ENCODE assay signal across 19 cellular contexts in the genomic region with DNA sequence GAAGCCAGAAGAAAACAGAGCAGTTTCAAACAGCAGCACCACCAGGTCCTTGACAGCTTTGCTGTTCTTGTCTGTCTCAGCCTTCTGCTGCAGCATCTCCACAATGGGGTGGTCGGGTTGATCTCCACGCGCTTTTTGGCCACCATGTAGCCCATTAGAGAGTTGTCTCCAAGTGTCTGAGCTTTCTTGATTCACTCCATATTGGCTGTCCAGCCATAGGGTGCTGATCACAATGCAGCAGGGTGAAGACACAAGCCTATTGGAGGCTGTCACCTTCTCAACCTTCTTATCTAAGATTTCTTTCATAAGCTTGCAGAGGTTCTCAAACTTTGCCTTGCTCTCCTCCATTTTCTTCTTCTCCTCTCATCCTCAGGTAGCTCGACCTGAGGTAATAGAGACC.
DNase-seq lines count a peak whose midpoint lies in the region; ATAC-seq, FAIRE-seq and TF ChIP-seq lines count a peak whose summit lies in the region.
"Had no signal": no experiment of that assay in that cellular context is flagged by ENCODE, and none has a peak within 500 bp of the region (broad histone marks: within the 10 kb centered on the region; RNA-seq: fewer than 3 reads in every experiment).

No MANE protein-coding gene starts in this region.

- DNase-seq in activated naive CD4-positive, alpha-beta T cell treated with Interleukin-2 at 50 U/mL for 16 hours = no peak
- DNase-seq in K562 (ENCODE audit: extremely low read depth in 1 of 4, low spot score in 3 of 4) (no peak), OCI-M2 (lab: John Stamatoyannopoulos, UW; ENCODE audit: unreplicated experiment) (no peak), activated T-cell treated with anti-CD3 and anti-CD28 coated beads for 4 hours (no peak)
- DNase-seq: 8988T; C1 segment of cervical spinal cord; Caco-2; CD4-positive, CD25-positive, alpha-beta regulatory T cell; CD8-positive, alpha-beta T cell; DMS153; DND-41; H9; HFFc6 had no signal

- no peak for TF ChIP-seq CTCF in K562 (IDR thresholded peaks at IDR 0.05 in 2 of 3, conservative IDR thresholded peaks at IDR 0.05 in 1 of 3; ENCODE audit: insufficient read depth in 2 of 3, low read depth in 1 of 3, low read length in 3 of 3)

- no peak overlapping the region for H3K4me3 ChIP-seq in K562
- H3K4me3 ChIP-seq: GM23338 had no signal

- no peak overlapping the region for H2AFZ ChIP-seq in K562 (ENCODE audit: low read depth, low read length)
- H2AFZ ChIP-seq: GM23338 had no signal

- TF ChIP-seq RAD21 in Ishikawa (IDR thresholded peaks at IDR 0.05; ENCODE audit: low read depth) (no peak), K562 (CRISPR knock-in tag; conservative IDR thresholded peaks at IDR 0.05 in 1 of 2, IDR thresholded peaks at IDR 0.05 in 1 of 2) (no peak)

- peaks cover 28% of the 10 kb centered on the region for H3K4me1 Mint-ChIP-seq in activated naive CD4-positive, alpha-beta T cell treated with anti-CD3 and anti-CD28 coated beads, Interleukin-2, amount 50 U/mL, for 24 hours
- H3K4me1 Mint-ChIP-seq: GM23338 had no signal

- H3K4me1 ChIP-seq in K562 (replicated peaks in 1 of 2; ENCODE audit: control insufficient read depth in 2 of 2, insufficient read depth in 2 of 2, low read length in 2 of 2) = no peaks in the 10 kb centered on the region
- H3K4me1 ChIP-seq: Caco-2 had no signal

- no peaks in the 10 kb centered on the region for H4K20me1 ChIP-seq in K562 (replicated peaks; ENCODE audit: control insufficient read depth, insufficient read depth, low read length)

- no peaks in the 10 kb centered on the region for H3K9me1 ChIP-seq in K562 (ENCODE audit: control insufficient read depth, insufficient read depth, low read length)

- no peaks in the 10 kb centered on the region for H3K9me3 Mint-ChIP-seq in activated naive CD4-positive, alpha-beta T cell treated with anti-CD3 and anti-CD28 coated beads, Interleukin-2, amount 50 U/mL, for 24 hours
- H3K9me3 Mint-ChIP-seq: CD4-positive, CD25-positive, alpha-beta regulatory T cell; CD8-positive, alpha-beta T cell; GM23338; H9; HFFc6 had no signal

- H3K27me3 ChIP-seq in K562 (ENCODE audit: control insufficient read depth in 2 of 2, insufficient read depth in 2 of 2, low read length in 2 of 2) = no peaks in the 10 kb centered on the region

- no peak overlapping the region for H3K4me3 Mint-ChIP-seq in activated naive CD4-positive, alpha-beta T cell treated with anti-CD3 and anti-CD28 coated beads, Interleukin-2, amount 50 U/mL, for 24 hours
- H3K4me3 Mint-ChIP-seq: CD4-positive, CD25-positive, alpha-beta regulatory T cell; CD8-positive, alpha-beta T cell; GM23338; H9; HFFc6 had no signal

- H3K9ac ChIP-seq in K562 (ENCODE audit: insufficient read depth in 1 of 2, low read depth in 2 of 2, low read length in 2 of 2) = no peak overlapping the region

- WGBS in K562 (ENCODE audit: insufficient coverage, low coverage, missing lambda C conversion rate) = 0% methylated on average over 4 of the region's 4 CpGs

- CTCF ChIA-PET in K562 (lab: Yijun Ruan, JAX; ENCODE audit: low intra/inter-chr PET ratio) = no interaction called here

- TF ChIP-seq POLR2A in K562 (conservative IDR thresholded peaks at IDR 0.05) = no peak

- in situ Hi-C loops in K562 (cut with MboI) = no loop called here

- BruUV-seq in K562 (replicated peaks; lab: Mats Ljungman, UMichigan) = no TSS peak

- no peak overlapping the region for H3K27ac ChIP-seq in K562 (ENCODE audit: extremely low read depth, low read depth, low read length)

- POLR2A ChIA-PET in K562 (lab: Yijun Ruan, JAX) = interaction anchor here (1.0 kb wide), 1 partner anchor 8 kb away, joined by 3 read pairs; no protein-coding TSS in a partner anchor

- no peaks in the 10 kb centered on the region for H3K27me3 Mint-ChIP-seq in activated naive CD4-positive, alpha-beta T cell treated with anti-CD3 and anti-CD28 coated beads, Interleukin-2, amount 50 U/mL, for 24 hours
- H3K27me3 Mint-ChIP-seq: CD4-positive, CD25-positive, alpha-beta regulatory T cell had no signal

- TF ChIP-seq EP300 in Ishikawa (IDR thresholded peaks at IDR 0.05; ENCODE audit: borderline replicate concordance) = no peak
- no peak for TF ChIP-seq EP300 in K562 (IDR thresholded peaks at IDR 0.05; ENCODE audit: low read length)

- H3K27ac Mint-ChIP-seq in activated naive CD4-positive, alpha-beta T cell treated with anti-CD3 and anti-CD28 coated beads, Interleukin-2, amount 50 U/mL, for 24 hours = peak overlapping the region; percentile 74
- H3K27ac Mint-ChIP-seq: CD4-positive, CD25-positive, alpha-beta regulatory T cell; CD8-positive, alpha-beta T cell; GM23338; H9; HFFc6 had no signal

- H3K36me3 ChIP-seq in K562 (ENCODE audit: control insufficient read depth, insufficient read depth, low read length) = no peaks in the 10 kb centered on the region

- no peaks in the 10 kb centered on the region for H3K79me2 ChIP-seq in K562 (ENCODE audit: control insufficient read depth, insufficient read depth, low read length)

- no peaks in the 10 kb centered on the region for H3K36me3 Mint-ChIP-seq in activated naive CD4-positive, alpha-beta T cell treated with anti-CD3 and anti-CD28 coated beads, Interleukin-2, amount 50 U/mL, for 24 hours
- H3K36me3 Mint-ChIP-seq: CD4-positive, CD25-positive, alpha-beta regulatory T cell; CD8-positive, alpha-beta T cell had no signal

- intact Hi-C loops in K562 (cut with micrococcal nuclease) = no loop called here

- H3K4me2 ChIP-seq in K562 (ENCODE audit: insufficient read depth, low read length) = no peak overlapping the region
- H3K4me2 ChIP-seq: GM23338 had no signal

- ATAC-seq in K562 = no peak
- ATAC-seq: CD8-positive, alpha-beta T cell; GM23338; HCT116 had no signal

- H3K9me3 ChIP-seq in K562 (replicated peaks; ENCODE audit: control insufficient read depth, insufficient read depth, low read depth, low read length) = no peaks in the 10 kb centered on the region
- H3K9me3 ChIP-seq: Caco-2 had no signal

- no peak for FAIRE-seq in K562 (lab: Jason Lieb, UNC)
- FAIRE-seq: G401.6, GM19239 had no signal

TF ChIP-seq in Ishikawa, 13 proteins besides CTCF, POLR2A, EP300 and RAD21:
- TF ChIP-seq, protein P1, sequence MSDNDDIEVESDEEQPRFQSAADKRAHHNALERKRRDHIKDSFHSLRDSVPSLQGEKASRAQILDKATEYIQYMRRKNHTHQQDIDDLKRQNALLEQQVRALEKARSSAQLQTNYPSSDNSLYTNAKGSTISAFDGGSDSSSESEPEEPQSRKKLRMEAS (IDR thresholded peaks at IDR 0.05) = no peak
- TF ChIP-seq, protein P2, sequence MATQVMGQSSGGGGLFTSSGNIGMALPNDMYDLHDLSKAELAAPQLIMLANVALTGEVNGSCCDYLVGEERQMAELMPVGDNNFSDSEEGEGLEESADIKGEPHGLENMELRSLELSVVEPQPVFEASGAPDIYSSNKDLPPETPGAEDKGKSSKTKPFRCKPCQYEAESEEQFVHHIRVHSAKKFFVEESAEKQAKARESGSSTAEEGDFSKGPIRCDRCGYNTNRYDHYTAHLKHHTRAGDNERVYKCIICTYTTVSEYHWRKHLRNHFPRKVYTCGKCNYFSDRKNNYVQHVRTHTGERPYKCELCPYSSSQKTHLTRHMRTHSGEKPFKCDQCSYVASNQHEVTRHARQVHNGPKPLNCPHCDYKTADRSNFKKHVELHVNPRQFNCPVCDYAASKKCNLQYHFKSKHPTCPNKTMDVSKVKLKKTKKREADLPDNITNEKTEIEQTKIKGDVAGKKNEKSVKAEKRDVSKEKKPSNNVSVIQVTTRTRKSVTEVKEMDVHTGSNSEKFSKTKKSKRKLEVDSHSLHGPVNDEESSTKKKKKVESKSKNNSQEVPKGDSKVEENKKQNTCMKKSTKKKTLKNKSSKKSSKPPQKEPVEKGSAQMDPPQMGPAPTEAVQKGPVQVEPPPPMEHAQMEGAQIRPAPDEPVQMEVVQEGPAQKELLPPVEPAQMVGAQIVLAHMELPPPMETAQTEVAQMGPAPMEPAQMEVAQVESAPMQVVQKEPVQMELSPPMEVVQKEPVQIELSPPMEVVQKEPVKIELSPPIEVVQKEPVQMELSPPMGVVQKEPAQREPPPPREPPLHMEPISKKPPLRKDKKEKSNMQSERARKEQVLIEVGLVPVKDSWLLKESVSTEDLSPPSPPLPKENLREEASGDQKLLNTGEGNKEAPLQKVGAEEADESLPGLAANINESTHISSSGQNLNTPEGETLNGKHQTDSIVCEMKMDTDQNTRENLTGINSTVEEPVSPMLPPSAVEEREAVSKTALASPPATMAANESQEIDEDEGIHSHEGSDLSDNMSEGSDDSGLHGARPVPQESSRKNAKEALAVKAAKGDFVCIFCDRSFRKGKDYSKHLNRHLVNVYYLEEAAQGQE (IDR thresholded peaks at IDR 0.05; ENCODE audit: low read depth) = peak; percentile 42; the same call in 1 of the 2 replicates

TF ChIP-seq in K562, 482 proteins besides CTCF, POLR2A, EP300 and RAD21 (continues in another document):
- no peak for TF ChIP-seq MYC (IDR thresholded peaks at IDR 0.05; ENCODE audit: low read depth, low read length)
- TF ChIP-seq MYC (CRISPR knock-in tag; IDR thresholded peaks at IDR 0.05; ENCODE audit: borderline replicate concordance, low read depth) = no peak
- no peak for TF ChIP-seq ZNF274 (IDR thresholded peaks at IDR 0.05; ENCODE audit: borderline replicate concordance, low read depth, low read length)
- TF ChIP-seq, protein P3, sequence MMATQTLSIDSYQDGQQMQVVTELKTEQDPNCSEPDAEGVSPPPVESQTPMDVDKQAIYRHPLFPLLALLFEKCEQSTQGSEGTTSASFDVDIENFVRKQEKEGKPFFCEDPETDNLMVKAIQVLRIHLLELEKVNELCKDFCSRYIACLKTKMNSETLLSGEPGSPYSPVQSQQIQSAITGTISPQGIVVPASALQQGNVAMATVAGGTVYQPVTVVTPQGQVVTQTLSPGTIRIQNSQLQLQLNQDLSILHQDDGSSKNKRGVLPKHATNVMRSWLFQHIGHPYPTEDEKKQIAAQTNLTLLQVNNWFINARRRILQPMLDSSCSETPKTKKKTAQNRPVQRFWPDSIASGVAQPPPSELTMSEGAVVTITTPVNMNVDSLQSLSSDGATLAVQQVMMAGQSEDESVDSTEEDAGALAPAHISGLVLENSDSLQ (IDR thresholded peaks at IDR 0.05) = no peak
- peak; percentile 19; the same call in 1 of the 2 replicates for TF ChIP-seq EHMT2 (IDR thresholded peaks at IDR 0.05)
- TF ChIP-seq FOXK2 (conservative IDR thresholded peaks at IDR 0.05 in 1 of 2, IDR thresholded peaks at IDR 0.05 in 1 of 2; ENCODE audit: low read depth in 2 of 2) = no peak
- TF ChIP-seq HEY1 (CRISPR knock-in tag; IDR thresholded peaks at IDR 0.05; ENCODE audit: borderline replicate concordance) = no peak
- TF ChIP-seq ZFP36 (IDR thresholded peaks at IDR 0.05; ENCODE audit: low read depth, low read length, partially characterized antibody) = no peak
